ENCODE assay signal across 22 cellular contexts in the genomic region with DNA sequence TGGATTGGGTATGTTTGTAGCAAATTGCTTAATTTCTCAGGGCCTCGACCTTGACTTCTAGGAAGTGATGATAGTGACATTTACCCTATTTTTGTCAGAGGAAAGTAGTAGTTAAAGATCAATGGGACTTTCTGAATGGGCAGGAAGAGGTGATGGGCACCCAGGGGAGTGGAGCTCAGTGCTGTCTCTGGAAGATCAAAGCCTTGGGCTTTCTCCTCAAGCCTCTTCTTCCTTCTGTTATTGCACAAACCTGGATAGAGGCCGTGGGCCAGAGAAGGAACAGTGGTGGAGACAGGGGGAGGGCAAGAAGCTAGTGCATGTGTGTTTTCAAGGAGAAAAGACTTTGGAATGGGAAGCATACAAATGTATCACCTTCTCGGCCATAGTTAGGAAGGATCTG. TPM values are rescaled to one million over a fixed set of nuclear protein-coding genes. Genes with fewer than 3 reads are reported as not detected.
"Had no signal": no experiment of that assay in that cellular context is flagged by ENCODE, and none has a peak within 500 bp of the region (broad histone marks: within the 10 kb centered on the region; RNA-seq: fewer than 3 reads in every experiment).

No MANE protein-coding gene starts in this region.

- DNase-seq: effector memory CD8-positive, alpha-beta T cell; esophagus squamous epithelium; foreskin fibroblast; glutamatergic neuron; kidney glomerular epithelial cell; midbrain; occipital lobe; pancreas; right cardiac atrium; small intestine; stimulated activated CD4-positive, alpha-beta T cell treated with anti-CD3 and anti-CD28 coated beads, Interleukin-12 subunit alpha, Interleukin-12 subunit beta, amount 100 ng/mL, for 4 hours; stimulated activated CD4-positive, alpha-beta T cell treated with anti-CD3 and anti-CD28 coated beads, Interleukin-2, amount 100 ng/mL, for 48 hours; stimulated activated naive CD8-positive, alpha-beta T cell treated with anti-CD3 and anti-CD28 coated beads, Interleukin-15, Interleukin-2, amounts not matched to agents 100 U/mL and 50 U/mL, for 24 hours; thyroid gland had no signal

- H3K4me1 ChIP-seq: gastroesophageal sphincter, pancreas, suprapubic skin had no signal

- H3K4me3 Mint-ChIP-seq: dendritic cell treated with granulocyte-macrophage colony-stimulating factor and Interleukin-4, amounts not matched to agents 40 ng/mL and 50 ng/mL, for 4 days; effector memory CD8-positive, alpha-beta T cell; natural killer cell treated with Interleukin-12 subunit alpha and Interleukin-12 subunit beta and Interleukin-15 and Interleukin-18, amount 100 ng/mL, for 72 hours; type B pancreatic cell had no signal

- H3K27me3 ChIP-seq: esophagus squamous epithelium, gastroesophageal sphincter, pancreas, thyroid gland had no signal

- H3K36me3 Mint-ChIP-seq: natural killer cell treated with Interleukin-12 subunit alpha and Interleukin-12 subunit beta and Interleukin-15 and Interleukin-18, amount 100 ng/mL, for 72 hours; type B pancreatic cell had no signal

- H3K4me3 ChIP-seq: esophagus squamous epithelium, gastroesophageal sphincter, pancreas, suprapubic skin, thyroid gland had no signal

- ATAC-seq: effector memory CD8-positive, alpha-beta T cell; gastroesophageal sphincter; natural killer cell treated with Interleukin-12 subunit alpha and Interleukin-12 subunit beta and Interleukin-15 and Interleukin-18, amount 100 ng/mL, for 72 hours; pancreas; right cardiac atrium; stimulated activated naive CD8-positive, alpha-beta T cell treated with anti-CD3 and anti-CD28 coated beads, Interleukin-15, Interleukin-2, amounts not matched to agents 100 U/mL and 50 U/mL, for 24 hours had no signal

- H3K27me3 Mint-ChIP-seq: effector memory CD8-positive, alpha-beta T cell; progenitor cell of endocrine pancreas; type B pancreatic cell had no signal

- H3K27ac ChIP-seq: esophagus squamous epithelium, gastroesophageal sphincter, pancreas, suprapubic skin, thyroid gland had no signal

- H3K9me3 ChIP-seq: esophagus squamous epithelium, gastroesophageal sphincter, pancreas, suprapubic skin, thyroid gland had no signal

- H3K27ac Mint-ChIP-seq: dendritic cell treated with granulocyte-macrophage colony-stimulating factor and Interleukin-4, amounts not matched to agents 40 ng/mL and 50 ng/mL, for 4 days; effector memory CD8-positive, alpha-beta T cell; progenitor cell of endocrine pancreas; type B pancreatic cell had no signal

- H3K36me3 ChIP-seq: esophagus squamous epithelium, gastroesophageal sphincter, pancreas, suprapubic skin, thyroid gland had no signal

- H3K9me3 Mint-ChIP-seq: dendritic cell treated with granulocyte-macrophage colony-stimulating factor and Interleukin-4, amounts not matched to agents 40 ng/mL and 50 ng/mL, for 4 days; effector memory CD8-positive, alpha-beta T cell; natural killer cell treated with Interleukin-12 subunit alpha and Interleukin-12 subunit beta and Interleukin-15 and Interleukin-18, amount 100 ng/mL, for 72 hours; type B pancreatic cell had no signal

RNA-seq across cellular contexts. Expression of a gene that starts 44.9 kb away (rescaled TPM):
- total RNA-seq: epithelial cell of proximal tubule, lung microvascular endothelial cell, progenitor cell of endocrine pancreas, suprapubic skin had no signal
